10 cellular contexts compared by ENCODE assay signal in genomic region chr2:142914507-142915313, GRCh38. TPM values are rescaled to one million over a fixed set of nuclear protein-coding genes. Genes with fewer than 3 reads are reported as not detected.
A peak's percentile ranks its signal among the peaks of the same experiment; 100 is the strongest.
DNase-seq lines count a peak whose midpoint lies in the region; ATAC-seq, FAIRE-seq and TF ChIP-seq lines count a peak whose summit lies in the region.
"Had no signal": no experiment of that assay in that cellular context is flagged by ENCODE, and none has a peak within 500 bp of the region (broad histone marks: within the 10 kb centered on the region; RNA-seq: fewer than 3 reads in every experiment).

No MANE protein-coding gene starts in this region.

- peak overlapping the region; percentile 92 for H3K27ac Mint-ChIP-seq in stimulated activated naive B cell treated with anti-CD40 and anti-IgM and Interleukin-4, amounts not matched to agents 10 μg/mL and 1 μg/mL and 100 μg/mL, for 72 hours
- no peak overlapping the region for H3K27ac Mint-ChIP-seq in type B pancreatic cell
- H3K27ac Mint-ChIP-seq: activated naive CD4-positive, alpha-beta T cell treated with anti-CD3 and anti-CD28 coated beads, Interleukin-2, amount 50 U/mL, for 24 hours had no signal

- H3K27me3 Mint-ChIP-seq in stimulated activated naive B cell treated with anti-CD40 and anti-IgM and Interleukin-4, amounts not matched to agents 10 μg/mL and 1 μg/mL and 100 μg/mL, for 72 hours: no peaks in the 10 kb centered on the region
- H3K27me3 Mint-ChIP-seq in type B pancreatic cell: no peaks in the 10 kb centered on the region

- DNase-seq in GM19239 (ENCODE audit: insufficient read length, low spot score) (peak; percentile 7), sciatic nerve (ENCODE audit: low spot score) (no peak), ACHN (no peak), type B pancreatic cell (ENCODE audit: extremely low spot score, unreplicated experiment) (no peak)
- DNase-seq in stimulated activated naive B cell treated with anti-CD40 and anti-IgM and Interleukin-4, amounts not matched to agents 10 μg/mL and 1 μg/mL and 100 μg/mL, for 72 hours: peak; percentile 54
- DNase-seq: effector memory CD4-positive, alpha-beta T cell had no signal

- TF ChIP-seq CTCF in type B pancreatic cell (conservative IDR thresholded peaks at IDR 0.05): no peak

- H3K36me3 Mint-ChIP-seq in stimulated activated naive B cell treated with anti-CD40 and anti-IgM and Interleukin-4, amounts not matched to agents 10 μg/mL and 1 μg/mL and 100 μg/mL, for 72 hours: peaks cover 32 to 51% of the 10 kb centered on the region in 2 donors
- no peaks in the 10 kb centered on the region for H3K36me3 Mint-ChIP-seq in type B pancreatic cell
- H3K36me3 Mint-ChIP-seq: activated naive CD4-positive, alpha-beta T cell treated with anti-CD3 and anti-CD28 coated beads, Interleukin-2, amount 50 U/mL, for 24 hours had no signal

- in situ Hi-C loops in ACHN (cut with HindIII; ENCODE audit: low pct_ligation_motif_present, low pct_unique_long_range_greater_than_20kb, low sequenced_read_pairs): no loop called here

- H3K4me1 Mint-ChIP-seq in stimulated activated naive B cell treated with anti-CD40 and anti-IgM and Interleukin-4, amounts not matched to agents 10 μg/mL and 1 μg/mL and 100 μg/mL, for 72 hours: peaks cover 30 to 59% of the 10 kb centered on the region in 2 donors
- no peaks in the 10 kb centered on the region for H3K4me1 Mint-ChIP-seq in type B pancreatic cell (ENCODE audit: unreplicated experiment)
- H3K4me1 Mint-ChIP-seq: activated naive CD4-positive, alpha-beta T cell treated with anti-CD3 and anti-CD28 coated beads, Interleukin-2, amount 50 U/mL, for 24 hours had no signal

- FAIRE-seq in GM19239 (lab: Jason Lieb, UNC): peak; percentile 97
- FAIRE-seq: K562 had no signal

- H3K9me3 Mint-ChIP-seq in stimulated activated naive B cell treated with anti-CD40 and anti-IgM and Interleukin-4, amounts not matched to agents 10 μg/mL and 1 μg/mL and 100 μg/mL, for 72 hours: peaks cover 5 to 12% of the 10 kb centered on the region in 2 donors
- H3K9me3 Mint-ChIP-seq in type B pancreatic cell: peaks cover 4% of the 10 kb centered on the region
- H3K9me3 Mint-ChIP-seq: activated naive CD4-positive, alpha-beta T cell treated with anti-CD3 and anti-CD28 coated beads, Interleukin-2, amount 50 U/mL, for 24 hours had no signal

- H3K4me3 Mint-ChIP-seq in stimulated activated naive B cell treated with anti-CD40 and anti-IgM and Interleukin-4, amounts not matched to agents 10 μg/mL and 1 μg/mL and 100 μg/mL, for 72 hours: peak overlapping the region; percentile 71 to 75
- no peak overlapping the region for H3K4me3 Mint-ChIP-seq in type B pancreatic cell
- H3K4me3 Mint-ChIP-seq: activated naive CD4-positive, alpha-beta T cell treated with anti-CD3 and anti-CD28 coated beads, Interleukin-2, amount 50 U/mL, for 24 hours had no signal

- ATAC-seq in HG02763 (IDR thresholded peaks at IDR 0.05; ENCODE audit: unreplicated experiment) (peak; percentile 99), HG03565 (IDR thresholded peaks at IDR 0.05; ENCODE audit: unreplicated experiment) (peak; percentile 99), sciatic nerve (no peak)
- peak; percentile 97 to 99 for ATAC-seq in stimulated activated naive B cell treated with anti-CD40 and anti-IgM and Interleukin-4, amounts not matched to agents 10 μg/mL and 1 μg/mL and 100 μg/mL, for 72 hours (replicated peaks)
- ATAC-seq: K562 had no signal

- intact Hi-C loops in sciatic nerve (cut with DNase I): no loop called here

RNA-seq across cellular contexts. Expression of gene KYNU, which starts 37.2 kb away (rescaled TPM):
- total RNA-seq in sciatic nerve (6.0 TPM), type B pancreatic cell (ENCODE audit: low replicate concordance) (0.53 and 1.8 TPM in 2 replicates)

Comparison
In these comparisons a context has a peak if more than half of its experiments do, and no peak if none do; other contexts are left out.
1. DNase-seq: peak in GM19239 (single experiment) and stimulated activated naive B cell treated with anti-CD40 and anti-IgM and Interleukin-4, amounts not matched to agents 10 μg/mL and 1 μg/mL and 100 μg/mL, for 72 hours (single experiment); none in sciatic nerve (single experiment), ACHN (single experiment) and type B pancreatic cell (single experiment).